Comparison of ENCODE assay signal across 12 cellular contexts in genomic region chr3:188205992-188206416, GRCh38. TPM values are rescaled to one million over a fixed set of nuclear protein-coding genes. Genes with fewer than 3 reads are reported as not detected.
DNase-seq lines count a peak whose midpoint lies in the region; ATAC-seq and TF ChIP-seq lines count a peak whose summit lies in the region.
"Had no signal": no experiment of that assay in that cellular context is flagged by ENCODE, and none has a peak within 500 bp of the region (broad histone marks: within the 10 kb centered on the region; RNA-seq: fewer than 3 reads in every experiment).

No MANE protein-coding gene starts in this region.

- TF ChIP-seq POLR2A in esophagus muscularis mucosa (IDR thresholded peaks at IDR 0.05; ENCODE audit: low read depth) (no peak), sigmoid colon (IDR thresholded peaks at IDR 0.05) (no peak)

- DNase-seq in PC-3: no peak
- DNase-seq in esophagus muscularis mucosa (ENCODE audit: extremely low spot score): no peak
- DNase-seq in sigmoid colon: no peak
- DNase-seq in NCI-H1048 (lab: John Stamatoyannopoulos, UW): no peak
- DNase-seq in head of caudate nucleus: no peak
- DNase-seq in substantia nigra (lab: John Stamatoyannopoulos, UW): no peak
- DNase-seq in caudate nucleus (lab: John Stamatoyannopoulos, UW): no peak
- DNase-seq: activated gamma-delta T cell, NCI-H187, upper lobe of left lung had no signal

- H3K4me3 ChIP-seq in PC-3 (ENCODE audit: low read length): no peak overlapping the region
- H3K4me3 ChIP-seq in esophagus muscularis mucosa: no peak overlapping the region
- no peak overlapping the region for H3K4me3 ChIP-seq in sigmoid colon
- H3K4me3 ChIP-seq: HAP-1, upper lobe of left lung had no signal

- POLR2A ChIA-PET in PC-3 (lab: Charles Lee; ENCODE audit: unreplicated experiment): no interaction called here

- no peaks in the 10 kb centered on the region for H3F3A ChIP-seq in PC-3 (ENCODE audit: low read length, unreplicated experiment)

- H3K4me2 ChIP-seq in PC-3 (ENCODE audit: low read length): no peak overlapping the region

- no peak overlapping the region for H3K9ac ChIP-seq in PC-3 (ENCODE audit: low read length)

- CTCF ChIA-PET in PC-3 (lab: Charles Lee): no interaction called here

- peak; percentile 56; the same call in 1 of the 2 replicates for ATAC-seq in PC-3

- no peaks in the 10 kb centered on the region for H3K9me3 ChIP-seq in PC-3 (ENCODE audit: low read length)
- H3K9me3 ChIP-seq in esophagus muscularis mucosa: no peaks in the 10 kb centered on the region
- no peaks in the 10 kb centered on the region for H3K9me3 ChIP-seq in sigmoid colon
- H3K9me3 ChIP-seq: HAP-1, upper lobe of left lung had no signal

- WGBS in esophagus muscularis mucosa: 84% methylated on average over 6 of the region's 7 CpGs
- WGBS in sigmoid colon, 2 donors: 80 to 90% methylated on average over 7 of the region's 7 CpGs

- H4K20me1 ChIP-seq in PC-3 (ENCODE audit: low read length): 0 out of 2 replicates have a peak, but pooled peaks cover 4% of the 10 kb centered on the region

- TF ChIP-seq EP300 in esophagus muscularis mucosa (IDR thresholded peaks at IDR 0.05) (no peak), sigmoid colon (IDR thresholded peaks at IDR 0.05) (no peak)

- no peak overlapping the region for H3K27ac ChIP-seq in PC-3 (ENCODE audit: low read length)
- H3K27ac ChIP-seq in esophagus muscularis mucosa (replicated peaks in 1 of 4): peak overlapping the region; percentile 90 to 98 (median 94)
- peak overlapping the region; percentile 84 to 97 (median 93) for H3K27ac ChIP-seq in sigmoid colon
- H3K27ac ChIP-seq in substantia nigra (ENCODE audit: low read depth, low read length, poor library complexity, severe bottlenecking): no peak overlapping the region
- H3K27ac ChIP-seq in caudate nucleus (ENCODE audit: low read depth, low read length): no peak overlapping the region
- H3K27ac ChIP-seq: upper lobe of left lung had no signal

- H3K9me2 ChIP-seq in PC-3 (replicated peaks; ENCODE audit: low read length): no peaks in the 10 kb centered on the region

- no peak overlapping the region for H2AFZ ChIP-seq in PC-3 (ENCODE audit: low read length)

- no TSS peak for BruUV-seq in PC-3 (replicated peaks; lab: Mats Ljungman, UMichigan)

- peaks cover 26% of the 10 kb centered on the region for H3K79me2 ChIP-seq in PC-3 (ENCODE audit: low read length)

- no peaks in the 10 kb centered on the region for H3K36me3 ChIP-seq in PC-3 (ENCODE audit: low read depth, low read length)
- no peaks in the 10 kb centered on the region for H3K36me3 ChIP-seq in esophagus muscularis mucosa
- H3K36me3 ChIP-seq in sigmoid colon: no peaks in the 10 kb centered on the region
- H3K36me3 ChIP-seq: HAP-1, upper lobe of left lung had no signal

- intact Hi-C loops in PC-3 (cut with micrococcal nuclease) (no loop called here), esophagus muscularis mucosa (cut with DNase I) (no loop called here), sigmoid colon (cut with DNase I) (no loop called here), head of caudate nucleus (cut with DNase I) (no loop called here)

- TF ChIP-seq CTCF in GM12874 (IDR thresholded peaks at IDR 0.05; ENCODE audit: insufficient read depth, low read depth, low read length): peak; percentile 29; the same call in 1 of the 2 replicates
- TF ChIP-seq CTCF in PC-3 (conservative IDR thresholded peaks at IDR 0.05; ENCODE audit: low read depth, low read length): peak; percentile 53
- peak; percentile 26 to 46 (median 32) for TF ChIP-seq CTCF in esophagus muscularis mucosa (IDR thresholded peaks at IDR 0.05)
- TF ChIP-seq CTCF in sigmoid colon (IDR thresholded peaks at IDR 0.05): peak in 2 of 4 experiments; percentile 14 to 22

- H3K4me1 ChIP-seq in PC-3 (ENCODE audit: insufficient read depth, low read length) (no peaks in the 10 kb centered on the region), esophagus muscularis mucosa (peaks cover 21 to 91% (median 82%) of the 10 kb centered on the region in 4 donors), sigmoid colon (peaks cover 0 to 82% (median 62%) of the 10 kb centered on the region in 4 donors)

- H3K27me3 ChIP-seq in PC-3 (ENCODE audit: low read length): no peaks in the 10 kb centered on the region
- no peaks in the 10 kb centered on the region for H3K27me3 ChIP-seq in esophagus muscularis mucosa
- H3K27me3 ChIP-seq in sigmoid colon: no peaks in the 10 kb centered on the region
- H3K27me3 ChIP-seq: upper lobe of left lung had no signal

RNA-seq across cellular contexts. Expression of gene LPP, which starts 52.0 kb away (rescaled TPM):
- total RNA-seq in PC-3 (2014; rRNA removed) (20.4 and 21.3 TPM in 2 replicates), esophagus muscularis mucosa (1,000 to 10,000 TPM; 1,872 to 3,079 (median 2,300) TPM), sigmoid colon (1,000 to 10,000 TPM in 3 of 4 donors, 100 to 1,000 TPM in 1; 824 to 1,773 (median 1,187) TPM)
- polyA plus RNA-seq in sigmoid colon: 10 to 100 TPM in 1 of 3 donors, 1 to 10 TPM in 2; 5.3 to 36.0 (median 7.2) TPM

Comparison
In these comparisons a context has a peak if more than half of its experiments do, and no peak if none do; other contexts are left out.
1. H3K27ac ChIP-seq: peak in esophagus muscularis mucosa (4 of 4) and sigmoid colon (4 of 4); none in PC-3 (single experiment), substantia nigra (single experiment) and caudate nucleus (single experiment).
2. RNA of gene LPP, which starts 52.0 kb away (total RNA-seq): 1,872 to 3,079 TPM in esophagus muscularis mucosa and 824 to 1,773 TPM in sigmoid colon; 20.4 to 21.3 TPM in PC-3; every median in the first group is over 10 times any median in the second.